In the genomic region with DNA sequence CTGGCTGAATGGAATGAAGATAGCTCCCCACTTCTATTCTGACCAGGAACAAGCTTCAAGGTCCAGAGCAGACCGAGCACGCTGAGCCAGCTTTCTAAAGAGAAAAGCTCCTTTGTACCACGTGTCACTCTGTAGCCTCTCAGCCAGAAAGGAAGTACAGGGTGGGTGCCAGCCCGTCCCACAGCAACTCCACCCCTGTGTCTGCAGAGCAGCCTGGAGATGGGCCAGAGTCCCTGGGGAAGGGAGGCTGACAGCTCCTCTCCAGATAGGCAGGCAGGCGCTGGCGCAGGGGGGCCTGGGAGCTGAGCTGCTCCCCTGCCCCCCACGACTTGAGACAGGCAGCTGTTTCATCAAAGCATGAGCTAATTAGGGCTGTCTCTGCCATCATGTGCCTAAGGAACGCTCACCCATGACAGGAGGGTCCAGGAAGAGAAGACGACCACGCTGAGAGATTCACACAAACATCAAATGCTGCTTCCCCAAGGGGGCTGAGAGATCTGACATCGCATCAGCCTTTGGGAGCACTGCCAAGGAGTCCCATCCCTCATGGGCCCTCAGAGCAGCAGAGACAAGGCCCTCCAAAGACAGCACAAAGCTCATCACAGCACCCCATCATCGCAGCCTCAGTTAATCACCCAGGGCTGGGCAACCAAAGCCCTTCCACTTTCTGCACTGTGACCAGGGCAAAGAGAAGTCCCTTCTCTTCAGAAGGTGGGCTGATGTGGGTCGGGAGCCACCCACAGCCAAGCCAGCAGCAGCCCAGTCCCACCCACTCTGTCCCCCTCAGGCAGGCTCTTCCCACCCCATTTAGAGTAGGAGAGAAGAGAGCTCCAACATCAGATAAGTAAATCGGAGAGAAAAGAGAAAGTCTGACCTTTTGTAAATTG, we compare ENCODE assay signal across 8 cellular contexts.
DNase-seq lines count a peak whose midpoint lies in the region; ATAC-seq lines count a peak whose summit lies in the region.

No MANE protein-coding gene starts in this region.

- no peak overlapping the region for H3K27ac Mint-ChIP-seq in activated T-cell treated with anti-CD3 and anti-CD28 coated beads, Interleukin-2, amount 50 U/mL, for 72 hours

- no peaks in the 10 kb centered on the region for H3K27me3 Mint-ChIP-seq in activated T-cell treated with anti-CD3 and anti-CD28 coated beads, Interleukin-2, amount 50 U/mL, for 72 hours (ENCODE audit: low read depth)

- ATAC-seq in activated T-cell treated with anti-CD3 and anti-CD28 coated beads, Interleukin-2, amount 50 U/mL, for 72 hours (replicated peaks in 1 of 2) = peak; percentile 36 to 49
- ATAC-seq in aorta (ENCODE audit: low FRiP score) (peak; percentile 74), GM18870 (IDR thresholded peaks at IDR 0.05; ENCODE audit: unreplicated experiment) (no peak)

- no peak for DNase-seq in activated T-cell treated with anti-CD3 and anti-CD28 coated beads, Interleukin-2, amount 50 U/mL, for 72 hours
- no peak for DNase-seq in activated T-cell treated with anti-CD3 and anti-CD28 coated beads, Interleukin-2, amount 50 U/mL, for 48 hours
- DNase-seq in Jurkat, Clone E6-1 (ENCODE audit: low read depth, low spot score) = peak; percentile 50
- DNase-seq in SK-N-DZ (ENCODE audit: low spot score) = peak; percentile 94
- DNase-seq in fibroblast of gingiva (ENCODE audit: low read depth) = peak; percentile 68
- DNase-seq in aorta = peak; percentile 88 to 91

- H3K36me3 Mint-ChIP-seq in activated T-cell treated with anti-CD3 and anti-CD28 coated beads, Interleukin-2, amount 50 U/mL, for 72 hours (ENCODE audit: insufficient read depth in 2 of 2) = no peaks in the 10 kb centered on the region

- no peak overlapping the region for H3K4me3 ChIP-seq in Jurkat, Clone E6-1 (ENCODE audit: low read length)
- no peak overlapping the region for H3K4me3 ChIP-seq in muscle layer of duodenum (ENCODE audit: low read depth in 1 of 2, low read length in 2 of 2)
- H3K4me3 ChIP-seq in aorta (ENCODE audit: low read length in 2 of 2) = no peak overlapping the region

- intact Hi-C loops in aorta (cut with DNase I) = loop anchor here in 1 of 2 donors (5.0 kb wide), 1 partner anchor 74 kb away; no protein-coding TSS in a partner anchor

- H3K4me1 ChIP-seq in muscle layer of duodenum (ENCODE audit: control insufficient read depth in 1 of 2, insufficient read depth in 2 of 2, low read length in 2 of 2) (peaks cover 22 to 36% of the 10 kb centered on the region in 2 donors), aorta (ENCODE audit: control insufficient read depth in 1 of 2, insufficient read depth in 2 of 2, low read length in 2 of 2) (peaks cover 0 to 4% of the 10 kb centered on the region in 2 donors)

- H3K36me3 ChIP-seq in muscle layer of duodenum (ENCODE audit: control insufficient read depth in 1 of 2, insufficient read depth in 2 of 2, low read length in 2 of 2) = no peaks in the 10 kb centered on the region
- no peaks in the 10 kb centered on the region for H3K36me3 ChIP-seq in aorta (ENCODE audit: control insufficient read depth in 1 of 2, insufficient read depth in 2 of 2, low read length in 1 of 2)

- 21 to 27% methylated on average over 14 of the region's 14 CpGs for WGBS in aorta, 2 donors

- H3K27me3 ChIP-seq in muscle layer of duodenum (ENCODE audit: low read depth, low read length) (no peaks in the 10 kb centered on the region), aorta (ENCODE audit: control insufficient read depth in 1 of 2, insufficient read depth in 2 of 2, low read length in 1 of 2) (no peaks in the 10 kb centered on the region)

- H3K9me3 Mint-ChIP-seq in activated T-cell treated with anti-CD3 and anti-CD28 coated beads, Interleukin-2, amount 50 U/mL, for 72 hours = no peaks in the 10 kb centered on the region

- H3K27ac ChIP-seq in muscle layer of duodenum (ENCODE audit: low read length) (peak overlapping the region; percentile 63), aorta (ENCODE audit: low read depth in 1 of 2, low read length in 2 of 2) (peak overlapping the region in 1 of 2 donors; percentile 72)

- H3K9me3 ChIP-seq in muscle layer of duodenum (ENCODE audit: control insufficient read depth in 1 of 2, low read length in 2 of 2) (no peaks in the 10 kb centered on the region), aorta (ENCODE audit: control insufficient read depth, low read length) (no peaks in the 10 kb centered on the region)

- H3K4me1 Mint-ChIP-seq in activated T-cell treated with anti-CD3 and anti-CD28 coated beads, Interleukin-2, amount 50 U/mL, for 72 hours (ENCODE audit: low read depth) = peaks cover 15% of the 10 kb centered on the region

- no peak overlapping the region for H3K4me3 Mint-ChIP-seq in activated T-cell treated with anti-CD3 and anti-CD28 coated beads, Interleukin-2, amount 50 U/mL, for 72 hours

Comparison
In these comparisons a context has a peak if more than half of its experiments do, and no peak if none do; other contexts are left out.
1. DNase-seq: peak in Jurkat, Clone E6-1 (single experiment), SK-N-DZ (single experiment), fibroblast of gingiva (single experiment) and aorta (2 of 2); none in activated T-cell treated with anti-CD3 and anti-CD28 coated beads, Interleukin-2, amount 50 U/mL, for 72 hours (0 of 2) and activated T-cell treated with anti-CD3 and anti-CD28 coated beads, Interleukin-2, amount 50 U/mL, for 48 hours (0 of 2).